In the genomic region with DNA sequence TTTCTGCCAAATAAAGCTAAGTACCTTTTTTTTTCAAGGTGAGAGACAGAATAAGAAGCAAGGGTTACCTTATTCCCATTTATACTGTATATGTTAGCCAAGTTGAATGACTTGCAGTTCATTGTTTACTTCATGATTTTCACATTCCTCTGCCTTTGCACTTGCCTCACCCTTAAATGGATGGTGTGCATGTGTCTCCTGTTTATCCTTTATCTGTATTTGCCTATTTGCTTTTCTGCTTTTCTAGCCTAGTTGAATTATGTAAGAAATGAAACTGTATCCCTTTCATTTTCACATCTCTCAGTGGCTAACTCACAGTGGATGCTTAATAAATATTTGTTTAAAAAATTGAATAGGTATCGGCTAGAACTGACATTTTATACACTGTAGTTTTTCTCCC, we compare ENCODE assay signal across 17 cellular contexts.
A peak's percentile ranks its signal among the peaks of the same experiment; 100 is the strongest.
DNase-seq lines count a peak whose midpoint lies in the region; TF ChIP-seq lines count a peak whose summit lies in the region.
"Had no signal": no experiment of that assay in that cellular context is flagged by ENCODE, and none has a peak within 500 bp of the region (broad histone marks: within the 10 kb centered on the region; RNA-seq: fewer than 3 reads in every experiment).

No MANE protein-coding gene starts in this region.

- no peak for TF ChIP-seq CTCF in endodermal cell (conservative IDR thresholded peaks at IDR 0.05)
- TF ChIP-seq CTCF in tibial artery (IDR thresholded peaks at IDR 0.05), result no peak

- peak; percentile 17 for DNase-seq in NCI-H510A treated with DMSO at 0.1 percent for 48 hours (lab: John Stamatoyannopoulos, UW)
- no peak for DNase-seq in NCI-H510A (lab: John Stamatoyannopoulos, UW)
- peak; percentile 25 for DNase-seq in H4 (ENCODE audit: low spot score)
- peak; percentile 17 for DNase-seq in NCI-H748 treated with DMSO at 0.1 percent for 48 hours (lab: John Stamatoyannopoulos, UW)
- DNase-seq in iris pigment epithelial cell (ENCODE audit: low read depth), result peak; percentile 17
- no peak for DNase-seq in endodermal cell
- DNase-seq in tibial artery, result no peak
- DNase-seq in NCI-H1436 (lab: John Stamatoyannopoulos, UW), result no peak
- DNase-seq: BE2C; CD4-positive, CD25-positive, alpha-beta regulatory T cell; COR-L47; EL; H7; IMR-90; NCI-H2081; NCI-H446; NCI-H82 had no signal

- H3K27ac ChIP-seq in endodermal cell (ENCODE audit: low read depth, low read length) (no peak overlapping the region), tibial artery (no peak overlapping the region)

- WGBS in endodermal cell (ENCODE audit: insufficient coverage in 1 of 2, insufficient read length in 1 of 2), 2 experiments, result no CpG with 5 or more reads among the region's 1 CpG

- no peaks in the 10 kb centered on the region for H3K9me3 ChIP-seq in endodermal cell (ENCODE audit: control insufficient read depth, low read length)
- no peaks in the 10 kb centered on the region for H3K9me3 ChIP-seq in tibial artery
- H3K9me3 ChIP-seq: BE2C had no signal

- no peak overlapping the region for H3K4me3 Mint-ChIP-seq in endodermal cell
- H3K4me3 Mint-ChIP-seq: CD4-positive, CD25-positive, alpha-beta regulatory T cell had no signal

- no peaks in the 10 kb centered on the region for H3K9me3 Mint-ChIP-seq in endodermal cell
- H3K9me3 Mint-ChIP-seq: CD4-positive, CD25-positive, alpha-beta regulatory T cell had no signal

- peaks cover 6% of the 10 kb centered on the region for H3K4me1 Mint-ChIP-seq in endodermal cell

- H3K36me3 Mint-ChIP-seq in endodermal cell (ENCODE audit: low read depth), result no peaks in the 10 kb centered on the region
- H3K36me3 Mint-ChIP-seq: CD4-positive, CD25-positive, alpha-beta regulatory T cell had no signal

- H3K4me3 ChIP-seq in endodermal cell (ENCODE audit: low read length), result no peak overlapping the region
- no peak overlapping the region for H3K4me3 ChIP-seq in tibial artery

- H3K27me3 ChIP-seq in endodermal cell (ENCODE audit: control insufficient read depth, insufficient read depth, low read length, poor library complexity, severe bottlenecking) (no peaks in the 10 kb centered on the region), tibial artery (no peaks in the 10 kb centered on the region)
- H3K27me3 ChIP-seq: BE2C had no signal

- H3K27ac Mint-ChIP-seq in endodermal cell, result no peak overlapping the region
- H3K27ac Mint-ChIP-seq: CD4-positive, CD25-positive, alpha-beta regulatory T cell had no signal

- H3K27me3 Mint-ChIP-seq in endodermal cell (ENCODE audit: insufficient read depth), result no peaks in the 10 kb centered on the region

- no peaks in the 10 kb centered on the region for H3K4me1 ChIP-seq in endodermal cell (ENCODE audit: control insufficient read depth, insufficient read depth, low read length)
- no peaks in the 10 kb centered on the region for H3K4me1 ChIP-seq in tibial artery
- H3K4me1 ChIP-seq: BE2C had no signal

- H3K36me3 ChIP-seq in endodermal cell (ENCODE audit: control insufficient read depth, insufficient read depth, low read length), result no peaks in the 10 kb centered on the region
- H3K36me3 ChIP-seq in tibial artery, result no peaks in the 10 kb centered on the region
- H3K36me3 ChIP-seq: BE2C had no signal

- H3K9ac ChIP-seq in endodermal cell (ENCODE audit: extremely low read depth, low read length, poor library complexity, severe bottlenecking), result no peak overlapping the region

- intact Hi-C loops in tibial artery (cut with DNase I; ENCODE audit: low total_unique reads), result no loop called here

Comparison
In these comparisons a context has a peak if more than half of its experiments do, and no peak if none do; other contexts are left out.
1. DNase-seq: peak in NCI-H510A treated with DMSO at 0.1 percent for 48 hours (single experiment), H4 (single experiment), NCI-H748 treated with DMSO at 0.1 percent for 48 hours (single experiment) and iris pigment epithelial cell (single experiment); none in NCI-H510A (single experiment), endodermal cell (single experiment), tibial artery (0 of 2) and NCI-H1436 (single experiment).